Comparison of ENCODE assay signal across 9 cellular contexts in the genomic region with DNA sequence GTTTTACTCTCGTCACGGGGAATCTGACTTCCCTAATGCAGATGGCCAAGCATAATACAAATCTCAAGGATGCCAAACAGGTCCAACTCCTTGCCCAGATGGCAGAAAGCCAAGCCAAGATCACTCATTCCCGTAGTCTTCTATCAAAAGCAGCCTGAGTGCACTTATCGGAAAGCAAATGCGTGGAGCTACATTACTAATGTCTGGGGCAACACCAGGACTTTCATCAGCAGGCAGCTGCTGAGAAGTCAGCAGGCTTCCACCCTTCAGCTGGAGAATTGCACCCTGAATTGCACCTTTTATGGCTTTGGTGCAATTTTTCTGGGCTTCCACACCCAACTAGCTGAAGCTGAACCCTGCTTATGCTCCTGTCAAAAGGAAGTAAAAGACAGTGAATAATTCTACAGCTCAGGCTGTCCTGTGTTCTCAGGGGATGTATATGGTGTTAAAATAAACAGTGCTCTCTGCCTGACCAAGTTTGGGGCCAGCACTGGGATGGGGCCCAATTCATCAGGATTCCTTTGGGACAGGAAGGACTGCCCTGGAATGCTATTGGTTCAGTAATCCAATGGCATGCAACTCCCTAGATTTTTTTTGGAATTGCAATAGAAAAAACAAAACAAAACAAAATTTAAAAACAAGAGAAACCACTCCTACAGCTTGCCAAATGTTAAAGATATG.
DNase-seq lines count a peak whose midpoint lies in the region; ATAC-seq and TF ChIP-seq lines count a peak whose summit lies in the region.
"Had no signal": no experiment of that assay in that cellular context is flagged by ENCODE, and none has a peak within 500 bp of the region (broad histone marks: within the 10 kb centered on the region; RNA-seq: fewer than 3 reads in every experiment).

No MANE protein-coding gene starts in this region.

- TF ChIP-seq CTCF in WERI-Rb-1 (IDR thresholded peaks at IDR 0.05; ENCODE audit: low read depth, low read length): no peak

- no peaks in the 10 kb centered on the region for H3K79me2 ChIP-seq in ACC112 (ENCODE audit: control insufficient read depth, insufficient read depth, low read length, unreplicated experiment)

- H3K27me3 ChIP-seq in ACC112 (ENCODE audit: insufficient read depth, low read length) (no peaks in the 10 kb centered on the region), muscle layer of duodenum (ENCODE audit: low read depth, low read length) (no peaks in the 10 kb centered on the region), WERI-Rb-1 (ENCODE audit: insufficient read depth, low read depth, severe bottlenecking) (no peaks in the 10 kb centered on the region)

- H3K4me3 ChIP-seq in ACC112 (ENCODE audit: low read depth, low read length): peak overlapping the region; percentile 13
- peak overlapping the region in 1 of 2 donors; percentile 20 for H3K4me3 ChIP-seq in muscle layer of duodenum (ENCODE audit: low read depth in 1 of 2, low read length in 2 of 2)
- H3K4me3 ChIP-seq in WERI-Rb-1 (ENCODE audit: low read depth, low read length): no peak overlapping the region

- no peaks in the 10 kb centered on the region for H3K9me3 ChIP-seq in muscle layer of duodenum (ENCODE audit: control insufficient read depth in 1 of 2, low read length in 2 of 2)
- H3K9me3 ChIP-seq in WERI-Rb-1 (ENCODE audit: severe bottlenecking): no peaks in the 10 kb centered on the region

- peak; percentile 76 for DNase-seq in NCI-H2196 (lab: John Stamatoyannopoulos, UW; ENCODE audit: unreplicated experiment)
- DNase-seq in epithelial cell of prostate (ENCODE audit: low read depth, low spot score): peak; percentile 50
- no peak for DNase-seq in stimulated activated CD4-positive, alpha-beta T cell treated with anti-CD3 and anti-CD28 coated beads, Interleukin-4, amount 100 ng/mL, for 1 hour
- DNase-seq in NCI-H226: no peak
- DNase-seq in WERI-Rb-1: no peak
- DNase-seq: activated naive CD8-positive, alpha-beta T cell treated with anti-CD3 and anti-CD28 coated beads, Interleukin-2, amount 10 ng/mL, durations not matched to agents 7 days and 5 days had no signal

- H3K4me1 ChIP-seq in ACC112 (ENCODE audit: control insufficient read depth, insufficient read depth, low read length, unreplicated experiment) (peaks cover 20% of the 10 kb centered on the region), muscle layer of duodenum (ENCODE audit: control insufficient read depth in 1 of 2, insufficient read depth in 2 of 2, low read length in 2 of 2) (peaks cover 11 to 39% of the 10 kb centered on the region in 2 donors)

- no peak for ATAC-seq in activated CD4-positive, CD25-positive, alpha-beta regulatory T cell treated with anti-CD3 and anti-CD28 coated beads, Interleukin-2, amount 50 U/mL, for 24 hours

- H3K36me3 ChIP-seq in ACC112 (ENCODE audit: insufficient read depth, low read length): no peaks in the 10 kb centered on the region
- peaks cover 9 to 20% of the 10 kb centered on the region in 2 donors for H3K36me3 ChIP-seq in muscle layer of duodenum (ENCODE audit: control insufficient read depth in 1 of 2, insufficient read depth in 2 of 2, low read length in 2 of 2)
- peaks cover 91% of the 10 kb centered on the region for H3K36me3 ChIP-seq in WERI-Rb-1

- H3K27ac ChIP-seq in ACC112 (ENCODE audit: low read depth, low read length) (peak overlapping the region; percentile 47), epithelial cell of prostate (no peak overlapping the region), muscle layer of duodenum (ENCODE audit: low read length) (peak overlapping the region; percentile 66), WERI-Rb-1 (no peak overlapping the region)

- no peak overlapping the region for H2AFZ ChIP-seq in ACC112 (ENCODE audit: low read length, unreplicated experiment)

Comparison
In these comparisons a context has a peak if more than half of its experiments do, and no peak if none do; other contexts are left out.
1. H3K27ac ChIP-seq: peak in ACC112 (single experiment) and muscle layer of duodenum (single experiment); none in epithelial cell of prostate (single experiment) and WERI-Rb-1 (single experiment).
2. DNase-seq: peak in NCI-H2196 (single experiment) and epithelial cell of prostate (single experiment); none in stimulated activated CD4-positive, alpha-beta T cell treated with anti-CD3 and anti-CD28 coated beads, Interleukin-4, amount 100 ng/mL, for 1 hour (single experiment), NCI-H226 (single experiment) and WERI-Rb-1 (single experiment).